1 cellular context compared by ENCODE assay signal in the genomic region with DNA sequence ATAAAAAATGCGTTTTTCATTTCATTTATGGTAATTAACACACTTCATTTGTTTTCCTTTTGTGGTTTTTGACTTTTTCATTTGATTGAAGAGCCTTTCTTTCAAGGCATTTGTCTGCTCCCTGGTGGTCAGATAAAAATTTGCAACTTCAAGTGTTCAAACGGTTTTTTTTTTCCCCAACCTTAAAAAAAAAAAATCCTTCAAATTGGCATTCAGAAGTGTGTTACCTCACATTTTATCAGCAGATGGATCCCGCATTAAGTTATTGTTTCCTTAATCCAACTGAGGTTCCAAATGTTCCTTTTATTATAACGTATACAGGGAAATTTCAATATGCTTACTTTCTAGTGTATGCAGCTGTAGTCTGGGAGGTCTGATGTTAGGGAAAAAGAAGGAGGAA.
TF ChIP-seq lines count a peak whose summit lies in the region.

No MANE protein-coding gene starts in this region.

TF ChIP-seq in GM12878, 131 proteins besides CTCF, POLR2A, EP300 and RAD21 (continued from another document):
- TF ChIP-seq, protein P1, sequence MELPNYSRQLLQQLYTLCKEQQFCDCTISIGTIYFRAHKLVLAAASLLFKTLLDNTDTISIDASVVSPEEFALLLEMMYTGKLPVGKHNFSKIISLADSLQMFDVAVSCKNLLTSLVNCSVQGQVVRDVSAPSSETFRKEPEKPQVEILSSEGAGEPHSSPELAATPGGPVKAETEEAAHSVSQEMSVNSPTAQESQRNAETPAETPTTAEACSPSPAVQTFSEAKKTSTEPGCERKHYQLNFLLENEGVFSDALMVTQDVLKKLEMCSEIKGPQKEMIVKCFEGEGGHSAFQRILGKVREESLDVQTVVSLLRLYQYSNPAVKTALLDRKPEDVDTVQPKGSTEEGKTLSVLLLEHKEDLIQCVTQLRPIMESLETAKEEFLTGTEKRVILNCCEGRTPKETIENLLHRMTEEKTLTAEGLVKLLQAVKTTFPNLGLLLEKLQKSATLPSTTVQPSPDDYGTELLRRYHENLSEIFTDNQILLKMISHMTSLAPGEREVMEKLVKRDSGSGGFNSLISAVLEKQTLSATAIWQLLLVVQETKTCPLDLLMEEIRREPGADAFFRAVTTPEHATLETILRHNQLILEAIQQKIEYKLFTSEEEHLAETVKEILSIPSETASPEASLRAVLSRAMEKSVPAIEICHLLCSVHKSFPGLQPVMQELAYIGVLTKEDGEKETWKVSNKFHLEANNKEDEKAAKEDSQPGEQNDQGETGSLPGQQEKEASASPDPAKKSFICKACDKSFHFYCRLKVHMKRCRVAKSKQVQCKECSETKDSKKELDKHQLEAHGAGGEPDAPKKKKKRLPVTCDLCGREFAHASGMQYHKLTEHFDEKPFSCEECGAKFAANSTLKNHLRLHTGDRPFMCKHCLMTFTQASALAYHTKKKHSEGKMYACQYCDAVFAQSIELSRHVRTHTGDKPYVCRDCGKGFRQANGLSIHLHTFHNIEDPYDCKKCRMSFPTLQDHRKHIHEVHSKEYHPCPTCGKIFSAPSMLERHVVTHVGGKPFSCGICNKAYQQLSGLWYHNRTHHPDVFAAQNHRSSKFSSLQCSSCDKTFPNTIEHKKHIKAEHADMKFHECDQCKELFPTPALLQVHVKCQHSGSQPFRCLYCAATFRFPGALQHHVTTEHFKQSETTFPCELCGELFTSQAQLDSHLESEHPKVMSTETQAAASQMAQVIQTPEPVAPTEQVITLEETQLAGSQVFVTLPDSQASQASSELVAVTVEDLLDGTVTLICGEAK (IDR thresholded peaks at IDR 0.05; ENCODE audit: borderline replicate concordance) = no peak
- no peak for TF ChIP-seq CHD1 (IDR thresholded peaks at IDR 0.05; ENCODE audit: low read depth, low read length)
- TF ChIP-seq, protein P2, sequence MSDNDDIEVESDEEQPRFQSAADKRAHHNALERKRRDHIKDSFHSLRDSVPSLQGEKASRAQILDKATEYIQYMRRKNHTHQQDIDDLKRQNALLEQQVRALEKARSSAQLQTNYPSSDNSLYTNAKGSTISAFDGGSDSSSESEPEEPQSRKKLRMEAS (IDR thresholded peaks at IDR 0.05; ENCODE audit: low read depth, low read length) = no peak
- peak; percentile 48; the same call in 1 of the 2 replicates for TF ChIP-seq FOXM1 (IDR thresholded peaks at IDR 0.05; ENCODE audit: low read depth, low read length)
- TF ChIP-seq POU2F2 (IDR thresholded peaks at IDR 0.05; ENCODE audit: borderline replicate concordance, low read depth, low read length) = no peak
- TF ChIP-seq MTA3 (IDR thresholded peaks at IDR 0.05; ENCODE audit: borderline replicate concordance, low read length) = no peak
- TF ChIP-seq PAX8 (IDR thresholded peaks at IDR 0.05) = no peak
- TF ChIP-seq BCL11A (IDR thresholded peaks at IDR 0.05; ENCODE audit: low read depth, low read length) = no peak
- TF ChIP-seq SPI1 (IDR thresholded peaks at IDR 0.05; ENCODE audit: borderline replicate concordance, insufficient read depth, low read depth, low read length) = no peak
- TF ChIP-seq NKRF (conservative IDR thresholded peaks at IDR 0.05) = no peak
- no peak for TF ChIP-seq WRNIP1 (IDR thresholded peaks at IDR 0.05; ENCODE audit: borderline replicate concordance, low read depth, low read length)
- peak; percentile 74; the same call in 1 of the 2 replicates for TF ChIP-seq SMC3 (IDR thresholded peaks at IDR 0.05; ENCODE audit: borderline replicate concordance, low read length)
- no peak for TF ChIP-seq CEBPZ (IDR thresholded peaks at IDR 0.05; ENCODE audit: low read depth, low read length)
- no peak for TF ChIP-seq SMARCA5 (IDR thresholded peaks at IDR 0.05)
- TF ChIP-seq RUNX3 (IDR thresholded peaks at IDR 0.05; ENCODE audit: low read length) = peak; percentile 69
